Comparison of ENCODE assay signal across 8 cellular contexts in genomic region chr12:122523280-122523679, GRCh38. TPM values are rescaled to one million over a fixed set of nuclear protein-coding genes. Genes with fewer than 3 reads are reported as not detected.
DNase-seq lines count a peak whose midpoint lies in the region; ATAC-seq and TF ChIP-seq lines count a peak whose summit lies in the region.
"Had no signal": no experiment of that assay in that cellular context is flagged by ENCODE, and none has a peak within 500 bp of the region (broad histone marks: within the 10 kb centered on the region; RNA-seq: fewer than 3 reads in every experiment).

No MANE protein-coding gene starts in this region.

- H3K79me2 ChIP-seq in OCI-LY1 (ENCODE audit: insufficient read depth, low read length), result peaks cover 85% of the 10 kb centered on the region

- peaks cover 27% of the 10 kb centered on the region for H3K4me1 ChIP-seq in OCI-LY1 (ENCODE audit: insufficient read depth, low read length, severe bottlenecking)
- H3K4me1 ChIP-seq in endodermal cell (ENCODE audit: control insufficient read depth, insufficient read depth, low read length), result peaks cover 5% of the 10 kb centered on the region

- H3K27ac ChIP-seq in OCI-LY1 (ENCODE audit: low read depth, low read length, poor library complexity, severe bottlenecking) (no peak overlapping the region), endodermal cell (ENCODE audit: low read depth, low read length) (no peak overlapping the region)

- H3K36me3 ChIP-seq in OCI-LY1 (ENCODE audit: insufficient read depth, low read length) (peaks cover 77% of the 10 kb centered on the region), endodermal cell (ENCODE audit: control insufficient read depth, insufficient read depth, low read length) (peaks cover 67% of the 10 kb centered on the region)

- no peaks in the 10 kb centered on the region for H3K27me3 Mint-ChIP-seq in endodermal cell (ENCODE audit: insufficient read depth)

- H3K4me3 Mint-ChIP-seq in endodermal cell, result no peak overlapping the region

- no peaks in the 10 kb centered on the region for H3K9me3 Mint-ChIP-seq in endodermal cell

- H3K4me3 ChIP-seq in GM12865 (ENCODE audit: low read depth, low read length) (peak overlapping the region; percentile 95), OCI-LY1 (ENCODE audit: low read depth, low read length, poor library complexity, severe bottlenecking) (peak overlapping the region; percentile 97), endodermal cell (ENCODE audit: low read length) (peak overlapping the region; percentile 89)

- H3F3A ChIP-seq in OCI-LY1 (ENCODE audit: insufficient read depth, low read length), result no peaks in the 10 kb centered on the region

- no peaks in the 10 kb centered on the region for H4K20me1 ChIP-seq in OCI-LY1 (ENCODE audit: insufficient read depth, low read length)

- ATAC-seq in HG03378 (IDR thresholded peaks at IDR 0.05; ENCODE audit: unreplicated experiment) (no peak), HG03432 (IDR thresholded peaks at IDR 0.05; ENCODE audit: unreplicated experiment) (no peak)

- TF ChIP-seq CTCF in GM12865 (IDR thresholded peaks at IDR 0.05; ENCODE audit: insufficient read depth, low read depth, low read length, missing control alignments) (no peak), OCI-LY1 (IDR thresholded peaks at IDR 0.05; ENCODE audit: low read length) (no peak), endodermal cell (conservative IDR thresholded peaks at IDR 0.05) (no peak)

- H3K27me3 ChIP-seq in OCI-LY1 (ENCODE audit: insufficient read depth, low read length), result no peaks in the 10 kb centered on the region
- no peaks in the 10 kb centered on the region for H3K27me3 ChIP-seq in endodermal cell (ENCODE audit: control insufficient read depth, insufficient read depth, low read length, poor library complexity, severe bottlenecking)

- no peak overlapping the region for H2AFZ ChIP-seq in OCI-LY1 (ENCODE audit: low read length)

- peak overlapping the region; percentile 14 for H3K27ac Mint-ChIP-seq in endodermal cell

- H3K9ac ChIP-seq in OCI-LY1 (ENCODE audit: low read length) (peak overlapping the region; percentile 99; the same call in 1 of the 2 replicates), endodermal cell (ENCODE audit: extremely low read depth, low read length, poor library complexity, severe bottlenecking) (peak overlapping the region; percentile 100)

- H3K4me1 Mint-ChIP-seq in endodermal cell, result peaks cover 24% of the 10 kb centered on the region

- H3K9me2 ChIP-seq in OCI-LY1 (ENCODE audit: low read depth, low read length), result no peaks in the 10 kb centered on the region

- H3K9me3 ChIP-seq in OCI-LY1 (ENCODE audit: low read length) (no peaks in the 10 kb centered on the region), endodermal cell (ENCODE audit: control insufficient read depth, low read length) (no peaks in the 10 kb centered on the region)

- WGBS in endodermal cell (ENCODE audit: insufficient coverage in 1 of 2, insufficient read length in 1 of 2), 2 experiments, result 89 to 94% methylated on average over 5 to 8 of the region's 8 CpGs

- no peak for DNase-seq in GM12865 (ENCODE audit: low read depth)
- DNase-seq in endodermal cell, result peak; percentile 61
- DNase-seq in renal cortical epithelial cell (ENCODE audit: low read depth), result peak; percentile 38
- DNase-seq in stimulated activated naive CD4-positive, alpha-beta T cell (lab: John Stamatoyannopoulos, UW), result no peak
- DNase-seq: NCI-H526 had no signal

- H3K4me2 ChIP-seq in OCI-LY1 (ENCODE audit: low read length), result peak overlapping the region; percentile 91

- H3K36me3 Mint-ChIP-seq in endodermal cell (ENCODE audit: low read depth), result peaks cover 55% of the 10 kb centered on the region

RNA-seq across cellular contexts. Expression of gene RSRC2, which starts 3.5 kb away (rescaled TPM):
- 100 to 1,000 TPM in 1 of 2 donors, 10 to 100 TPM in 1; 88.1 to 111 TPM for total RNA-seq in endodermal cell
- polyA plus RNA-seq in endodermal cell (2013, experiment 1 of 2), result 105 TPM
- polyA plus RNA-seq in endodermal cell (2013, experiment 2 of 2), result 99.7 TPM
- 30.4 and 66.5 TPM in 2 replicates for total RNA-seq in renal cortical epithelial cell

RNA-seq across cellular contexts. Expression of gene KNTC1, which starts 3.8 kb away (rescaled TPM):
- total RNA-seq in endodermal cell (100 to 1,000 TPM in 1 of 2 donors, 10 to 100 TPM in 1; 86.7 to 115 TPM), renal cortical epithelial cell (11.8 and 26.2 TPM in 2 replicates)
- polyA plus RNA-seq in endodermal cell (2013, experiment 1 of 2), result 91.5 TPM
- 92.4 TPM for polyA plus RNA-seq in endodermal cell (2013, experiment 2 of 2)

RNA-seq across cellular contexts. Expression of gene ZCCHC8, which starts 22.5 kb away (rescaled TPM):
- total RNA-seq in endodermal cell (10 to 100 TPM; 26.2 to 26.3 TPM), renal cortical epithelial cell (16.5 and 27.2 TPM in 2 replicates)
- polyA plus RNA-seq in endodermal cell (2013, experiment 1 of 2), result 29.1 TPM
- 27.7 TPM for polyA plus RNA-seq in endodermal cell (2013, experiment 2 of 2)

Comparison
In these comparisons a context has a peak if more than half of its experiments do, and no peak if none do; other contexts are left out.
1. DNase-seq: peak in endodermal cell (single experiment) and renal cortical epithelial cell (single experiment); none in GM12865 (single experiment) and stimulated activated naive CD4-positive, alpha-beta T cell (0 of 6).
2. Peak in every context shown above with its lines, with median percentiles within 50 percentile points of each other: H3K4me3 ChIP-seq.